Comparison of ENCODE assay signal across 11 cellular contexts in genomic region chr7:75509033-75509432, GRCh38. TPM values are rescaled to one million over a fixed set of nuclear protein-coding genes. Genes with fewer than 3 reads are reported as not detected.
A peak's percentile ranks its signal among the peaks of the same experiment; 100 is the strongest.
DNase-seq lines count a peak whose midpoint lies in the region; ATAC-seq and FAIRE-seq lines count a peak whose summit lies in the region.
"Not testable (repeated sequence)": the region's sequence is repeated elsewhere in the genome, so short reads cannot be mapped to it uniquely, and the experiment has no call there.
"Had no signal": no experiment of that assay in that cellular context is flagged by ENCODE, and none has a peak within 500 bp of the region (broad histone marks: within the 10 kb centered on the region; RNA-seq: fewer than 3 reads in every experiment).

No MANE protein-coding gene starts in this region.

- not testable (repeated sequence) for DNase-seq in RCC 7860 (ENCODE audit: low spot score); left lobe of liver (ENCODE audit: low spot score)
- DNase-seq in stimulated activated naive B cell treated with anti-CD40 and anti-IgM and Interleukin-4, amounts not matched to agents 10 μg/mL and 1 μg/mL and 100 μg/mL, for 72 hours, result peak; percentile 48

- peak; percentile 73 for ATAC-seq in GM18517 (IDR thresholded peaks at IDR 0.05; ENCODE audit: unreplicated experiment)
- peak; percentile 59 for ATAC-seq in GM18909 (IDR thresholded peaks at IDR 0.05; ENCODE audit: poor library complexity, unreplicated experiment)
- peak; percentile 59 for ATAC-seq in HG02759 (IDR thresholded peaks at IDR 0.05; ENCODE audit: unreplicated experiment)
- ATAC-seq in HG03439 (IDR thresholded peaks at IDR 0.05; ENCODE audit: unreplicated experiment), result peak; percentile 81
- peak; percentile 74 for ATAC-seq in left lobe of liver
- ATAC-seq in stimulated activated naive B cell treated with anti-CD40 and anti-IgM and Interleukin-4, amounts not matched to agents 10 μg/mL and 1 μg/mL and 100 μg/mL, for 72 hours (replicated peaks), result peak; percentile 80 to 93

- FAIRE-seq in RCC 7860 (lab: Jason Lieb, UNC), result peak; percentile 91

- H3K27ac Mint-ChIP-seq in stimulated activated naive B cell treated with anti-CD40 and anti-IgM and Interleukin-4, amounts not matched to agents 10 μg/mL and 1 μg/mL and 100 μg/mL, for 72 hours, result peak overlapping the region; percentile 71

- not testable (repeated sequence) for H3K27me3 Mint-ChIP-seq in stimulated activated naive B cell treated with anti-CD40 and anti-IgM and Interleukin-4, amounts not matched to agents 10 μg/mL and 1 μg/mL and 100 μg/mL, for 72 hours

- not testable (repeated sequence) for H3K36me3 Mint-ChIP-seq in stimulated activated naive B cell treated with anti-CD40 and anti-IgM and Interleukin-4, amounts not matched to agents 10 μg/mL and 1 μg/mL and 100 μg/mL, for 72 hours

- not testable (repeated sequence) for H3K4me1 Mint-ChIP-seq in stimulated activated naive B cell treated with anti-CD40 and anti-IgM and Interleukin-4, amounts not matched to agents 10 μg/mL and 1 μg/mL and 100 μg/mL, for 72 hours

- H3K4me3 Mint-ChIP-seq in stimulated activated naive B cell treated with anti-CD40 and anti-IgM and Interleukin-4, amounts not matched to agents 10 μg/mL and 1 μg/mL and 100 μg/mL, for 72 hours, result not testable (repeated sequence)

- H3K9me3 Mint-ChIP-seq in stimulated activated naive B cell treated with anti-CD40 and anti-IgM and Interleukin-4, amounts not matched to agents 10 μg/mL and 1 μg/mL and 100 μg/mL, for 72 hours, result not testable (repeated sequence)

RNA-seq across cellular contexts. Expression of gene SPDYE5, which starts 16.9 kb away (rescaled TPM):
- total RNA-seq in left lobe of liver, result not detected
- total RNA-seq: A172, B cell, Caco-2, Calu3 had no signal

RNA-seq across cellular contexts. Expression of gene POM121C, which starts 22.9 kb away (rescaled TPM):
- total RNA-seq in left lobe of liver, result 18.2 TPM
